In genomic region chr20:44208770-44209169, GRCh38 we compare ENCODE assay signal across 9 cellular contexts. TPM values are rescaled to one million over a fixed set of nuclear protein-coding genes. Genes with fewer than 3 reads are reported as not detected.
DNase-seq lines count a peak whose midpoint lies in the region; ATAC-seq, FAIRE-seq and TF ChIP-seq lines count a peak whose summit lies in the region.
"Had no signal": no experiment of that assay in that cellular context is flagged by ENCODE, and none has a peak within 500 bp of the region (broad histone marks: within the 10 kb centered on the region; RNA-seq: fewer than 3 reads in every experiment).

No MANE protein-coding gene starts in this region.

- TF ChIP-seq RAD21 in HCT116 (IDR thresholded peaks at IDR 0.05; ENCODE audit: low read depth) = no peak

- H3K27ac ChIP-seq in A673 (ENCODE audit: low read depth, low read length, poor library complexity, severe bottlenecking) (peak overlapping the region; percentile 94), HCT116 (ENCODE audit: low read depth, low read length) (no peak overlapping the region), astrocyte (ENCODE audit: low read depth, low read length) (no peak overlapping the region)
- no peak overlapping the region for H3K27ac ChIP-seq in effector memory CD4-positive, alpha-beta T cell (ENCODE audit: insufficient read depth, low read length, poor library complexity, severe bottlenecking)

- RAD21 ChIA-PET in HCT116 (lab: Charles Lee; ENCODE audit: low non-redundant PET in 1 of 2, low total read pairs in 2 of 2, uncharacterized antibody in 2 of 2, unreplicated experiment in 2 of 2) = no interaction called here

- H3K4me2 ChIP-seq in HCT116 (ENCODE audit: low read length) (peak overlapping the region; percentile 91), astrocyte (ENCODE audit: low read length) (peak overlapping the region; percentile 86)

- no peak for FAIRE-seq in astrocyte (lab: Jason Lieb, UNC)

- BruUV-seq in A673 (replicated peaks; lab: Mats Ljungman, UMichigan) = no TSS peak
- BruUV-seq in HCT116 (replicated peaks; lab: Mats Ljungman, UMichigan) = no TSS peak

- CTCF ChIA-PET in A673 (lab: Charles Lee) (no interaction called here), HCT116 (lab: Charles Lee) (interaction anchor here (0.6 to 2.5 kb wide), 5 partner anchors 9 to 472 kb away, joined by 3 to 10 read pairs (median 3); no protein-coding TSS in a partner anchor)

- H3K4me3 ChIP-seq in A673 (ENCODE audit: low read depth, low read length, poor library complexity, severe bottlenecking) (peak overlapping the region; percentile 95), HCT116 (replicated peaks in 1 of 2; ENCODE audit: low read depth in 1 of 2, low read length in 2 of 2) (peak overlapping the region; percentile 72 to 97), astrocyte (ENCODE audit: insufficient read depth, low read depth, low read length) (peak overlapping the region; percentile 88)
- no peak overlapping the region for H3K4me3 ChIP-seq in effector memory CD4-positive, alpha-beta T cell (ENCODE audit: insufficient read depth, low read depth, low read length, poor library complexity, severe bottlenecking)

- no peaks in the 10 kb centered on the region for H3K36me3 Mint-ChIP-seq in astrocyte (ENCODE audit: low read depth, unreplicated experiment)
- H3K36me3 Mint-ChIP-seq in memory B cell = peaks cover 3% of the 10 kb centered on the region

- ATAC-seq in HCT116 = no peak
- no peak for ATAC-seq in memory B cell (ENCODE audit: low read depth)

- POLR2A ChIA-PET in A673 (lab: Charles Lee; ENCODE audit: low non-redundant PET) (no interaction called here), HCT116 (lab: Charles Lee) (no interaction called here)

- no peaks in the 10 kb centered on the region for H3K9me3 Mint-ChIP-seq in astrocyte (ENCODE audit: unreplicated experiment)
- no peaks in the 10 kb centered on the region for H3K9me3 Mint-ChIP-seq in memory B cell

- H3K4me3 Mint-ChIP-seq in astrocyte (ENCODE audit: unreplicated experiment) (peak overlapping the region; percentile 91), memory B cell (peak overlapping the region; percentile 97)

- H3K27me3 ChIP-seq in A673 (replicated peaks; ENCODE audit: insufficient read depth, low read depth, low read length, poor library complexity) (no peaks in the 10 kb centered on the region), HCT116 (ENCODE audit: insufficient read depth, low read length) (no peaks in the 10 kb centered on the region), astrocyte (ENCODE audit: insufficient read depth, low read length) (no peaks in the 10 kb centered on the region)
- H3K27me3 ChIP-seq in effector memory CD4-positive, alpha-beta T cell (replicated peaks; ENCODE audit: control insufficient read depth, insufficient read depth, low read length, poor library complexity, severe bottlenecking) = no peaks in the 10 kb centered on the region

- peaks cover 28% of the 10 kb centered on the region for H3K4me1 ChIP-seq in A673 (ENCODE audit: insufficient read depth, low read length, poor library complexity, severe bottlenecking)
- peaks cover 45 to 57% of the 10 kb centered on the region in 2 experiments for H3K4me1 ChIP-seq in HCT116 (ENCODE audit: control insufficient read depth in 1 of 2, insufficient read depth in 2 of 2, low read length in 2 of 2)
- H3K4me1 ChIP-seq in astrocyte (ENCODE audit: insufficient read depth, low read length) = peaks cover 29% of the 10 kb centered on the region
- H3K4me1 ChIP-seq in effector memory CD4-positive, alpha-beta T cell (ENCODE audit: control insufficient read depth, insufficient read depth, low read length, poor library complexity, severe bottlenecking) = peaks cover 24% of the 10 kb centered on the region

- H3K27ac Mint-ChIP-seq in astrocyte (ENCODE audit: unreplicated experiment) (peak overlapping the region; percentile 88), memory B cell (peak overlapping the region; percentile 99)

- H4K20me1 ChIP-seq in HCT116 (ENCODE audit: insufficient read depth) = no peaks in the 10 kb centered on the region
- peaks cover 32% of the 10 kb centered on the region for H4K20me1 ChIP-seq in astrocyte (ENCODE audit: insufficient read depth, low read length)

- no peak for TF ChIP-seq CTCF in A673 (conservative IDR thresholded peaks at IDR 0.05; ENCODE audit: low read depth, low read length)
- no peak for TF ChIP-seq CTCF in HCT116 (IDR thresholded peaks at IDR 0.05 in 2 of 3, conservative IDR thresholded peaks at IDR 0.05 in 1 of 3; ENCODE audit: borderline replicate concordance in 1 of 3, insufficient read depth in 1 of 3, low read depth in 2 of 3, low read length in 2 of 3)
- TF ChIP-seq CTCF in astrocyte (IDR thresholded peaks at IDR 0.05; ENCODE audit: insufficient read depth, low read depth, low read length) = no peak

- TF ChIP-seq POLR2A in HCT116 (IDR thresholded peaks at IDR 0.05; ENCODE audit: borderline replicate concordance, extremely low read depth, insufficient read depth, insufficient read length) = no peak

- peak overlapping the region; percentile 97 for H3K9ac ChIP-seq in HCT116 (ENCODE audit: low read length)
- H3K9ac ChIP-seq in astrocyte (ENCODE audit: low read length) = peak overlapping the region; percentile 97

- H3K79me2 ChIP-seq in HCT116 (ENCODE audit: insufficient read depth, low read length) = peaks cover 56% of the 10 kb centered on the region
- peaks cover 59% of the 10 kb centered on the region for H3K79me2 ChIP-seq in astrocyte (ENCODE audit: insufficient read depth, low read length)

- no peaks in the 10 kb centered on the region for H3K27me3 Mint-ChIP-seq in astrocyte (ENCODE audit: low read depth, unreplicated experiment)
- H3K27me3 Mint-ChIP-seq in memory B cell = no peaks in the 10 kb centered on the region

- no peaks in the 10 kb centered on the region for H3K9me2 ChIP-seq in HCT116 (ENCODE audit: insufficient read depth)

- H2AFZ ChIP-seq in HCT116 (ENCODE audit: low read depth, low read length, poor library complexity, severe bottlenecking) (no peak overlapping the region), astrocyte (ENCODE audit: low read depth, low read length) (no peak overlapping the region)

- peaks cover 28% of the 10 kb centered on the region for H3K4me1 Mint-ChIP-seq in astrocyte (ENCODE audit: low read depth, unreplicated experiment)
- H3K4me1 Mint-ChIP-seq in memory B cell = peaks cover 23% of the 10 kb centered on the region

- DNase-seq in A673 (ENCODE audit: low spot score) = no peak
- DNase-seq in HCT116 (ENCODE audit: low read depth, low spot score) = no peak
- DNase-seq in astrocyte (ENCODE audit: low read depth) = peak; percentile 31
- no peak for DNase-seq in memory B cell (ENCODE audit: low spot score in 2 of 2)
- DNase-seq in C1 segment of cervical spinal cord (lab: John Stamatoyannopoulos, UW) = no peak
- no peak for DNase-seq in effector CD4-positive, alpha-beta T cell
- DNase-seq in effector memory CD4-positive, alpha-beta T cell = no peak
- DNase-seq in NCI-H187 treated with DMSO at 0.1 percent for 48 hours (lab: John Stamatoyannopoulos, UW) = no peak
- DNase-seq: SIG-M5 had no signal

- no peaks in the 10 kb centered on the region for H3K9me3 ChIP-seq in A673 (ENCODE audit: low read depth, low read length, poor library complexity, severe bottlenecking)
- H3K9me3 ChIP-seq in HCT116 (ENCODE audit: control insufficient read depth in 1 of 2, insufficient read depth in 1 of 2, low read depth in 1 of 2, low read length in 2 of 2) = no peaks in the 10 kb centered on the region
- H3K9me3 ChIP-seq in astrocyte (ENCODE audit: insufficient read depth, low read depth, low read length) = no peaks in the 10 kb centered on the region
- no peaks in the 10 kb centered on the region for H3K9me3 ChIP-seq in effector memory CD4-positive, alpha-beta T cell (ENCODE audit: control insufficient read depth, low read length)

- peaks cover 17% of the 10 kb centered on the region for H3K36me3 ChIP-seq in A673 (ENCODE audit: insufficient read depth, low read length, poor library complexity, severe bottlenecking)
- peaks cover 3 to 6% of the 10 kb centered on the region in 2 experiments; a peak in 2 of 4 replicates for H3K36me3 ChIP-seq in HCT116 (ENCODE audit: control insufficient read depth in 1 of 2, insufficient read depth in 2 of 2, low read length in 2 of 2)
- peaks cover 6% of the 10 kb centered on the region for H3K36me3 ChIP-seq in astrocyte (ENCODE audit: insufficient read depth, low read length)
- peaks cover 24% of the 10 kb centered on the region for H3K36me3 ChIP-seq in effector memory CD4-positive, alpha-beta T cell (ENCODE audit: control insufficient read depth, insufficient read depth, low read length)

- intact Hi-C loops in A673 (cut with micrococcal nuclease; ENCODE audit: unreplicated experiment) = no loop called here
- intact Hi-C loops in HCT116 (cut with micrococcal nuclease) = no loop called here

RNA-seq across cellular contexts. Expression of gene OSER1, which starts 1.8 kb away (rescaled TPM):
- total RNA-seq in A673 (2021) (40.7 and 50.5 TPM in 2 replicates), HCT116 (2021; ENCODE audit: unreplicated experiment) (28.4 TPM), astrocyte (28.9 and 30.9 TPM in 2 replicates)
- 29.2 and 30.6 TPM in 2 replicates for polyA plus RNA-seq in HCT116 (2012)

RNA-seq across cellular contexts. Expression of gene JPH2, which starts 21.8 kb away (rescaled TPM):
- total RNA-seq in A673 (2021) = 1.0 and 1.1 TPM in 2 replicates
- total RNA-seq in HCT116 (2021; ENCODE audit: unreplicated experiment) = 0.17 TPM
- 0.05 and 0.06 TPM in 2 replicates for polyA plus RNA-seq in HCT116 (2012)
- 18.1 and 18.5 TPM in 2 replicates for total RNA-seq in astrocyte

RNA-seq across cellular contexts. Expression of gene GDAP1L1, which starts 38.3 kb away (rescaled TPM):
- total RNA-seq in A673 (2021) (0.54 and 0.68 TPM in 2 replicates), HCT116 (2021; ENCODE audit: unreplicated experiment) (not detected), astrocyte (0.64 and 0.77 TPM in 2 replicates)
- polyA plus RNA-seq in HCT116 (2012) = 0.09 and 0.36 TPM in 2 replicates
